ENCODE assay signal across 13 cellular contexts in genomic region chr2:43251171-43251731, GRCh38. TPM values are rescaled to one million over a fixed set of nuclear protein-coding genes. Genes with fewer than 3 reads are reported as not detected.
DNase-seq lines count a peak whose midpoint lies in the region; ATAC-seq and TF ChIP-seq lines count a peak whose summit lies in the region.
"Had no signal": no experiment of that assay in that cellular context is flagged by ENCODE, and none has a peak within 500 bp of the region (broad histone marks: within the 10 kb centered on the region; RNA-seq: fewer than 3 reads in every experiment).

No MANE protein-coding gene starts in this region.

- no peaks in the 10 kb centered on the region for H4K20me1 ChIP-seq in mammary epithelial cell (ENCODE audit: insufficient read depth, low read length)

- peak overlapping the region; percentile 45 for H2AFZ ChIP-seq in mammary epithelial cell (ENCODE audit: low read depth, low read length)

- peak overlapping the region; percentile 0 for H3K27ac ChIP-seq in mammary epithelial cell (ENCODE audit: insufficient read depth, low read depth, low read length)
- peak overlapping the region; percentile 96 for H3K27ac ChIP-seq in stomach smooth muscle (ENCODE audit: low read length)
- H3K27ac ChIP-seq: brain microvascular endothelial cell, WERI-Rb-1 had no signal

- H3K27me3 ChIP-seq in mammary epithelial cell (ENCODE audit: insufficient read depth, low read length), result no peaks in the 10 kb centered on the region
- no peaks in the 10 kb centered on the region for H3K27me3 ChIP-seq in stomach smooth muscle (ENCODE audit: control insufficient read depth in 1 of 2, insufficient read depth in 2 of 2, low read length in 2 of 2)
- H3K27me3 ChIP-seq: brain microvascular endothelial cell had no signal

- WGBS in mammary epithelial cell (ENCODE audit: low coverage, missing lambda C conversion rate), result 46% methylated on average over 5 of the region's 5 CpGs

- H3K36me3 ChIP-seq in mammary epithelial cell (ENCODE audit: insufficient read depth, low read length) (no peaks in the 10 kb centered on the region), stomach smooth muscle (ENCODE audit: control insufficient read depth in 2 of 2, insufficient read depth in 2 of 2, low read length in 2 of 2) (no peaks in the 10 kb centered on the region)
- H3K36me3 ChIP-seq: brain microvascular endothelial cell, WERI-Rb-1 had no signal

- DNase-seq in HFF-Myc (ENCODE audit: extremely low read depth, low read depth) (peak; percentile 70), mammary epithelial cell (peak; percentile 64), iPS-NIHi11 (ENCODE audit: low spot score) (peak; percentile 49), NOMO-1 treated with dmso at 0.1 percent for 144 hours (lab: John Stamatoyannopoulos, UW; ENCODE audit: unreplicated experiment) (no peak)
- DNase-seq in activated naive CD4-positive, alpha-beta T cell treated with anti-CD3 and anti-CD28 coated beads for 36 hours, result no peak
- DNase-seq: brain microvascular endothelial cell, GDM1, naive B cell, NCI-H2029 treated with DMSO at 0.1 percent for 48 hours, WERI-Rb-1 had no signal

- no peak overlapping the region for H3K4me3 Mint-ChIP-seq in activated naive CD4-positive, alpha-beta T cell treated with anti-CD3 and anti-CD28 coated beads for 36 hours
- H3K4me3 Mint-ChIP-seq: naive B cell had no signal

- H3K9me3 ChIP-seq in mammary epithelial cell (replicated peaks; ENCODE audit: insufficient read depth, low read length), result no peaks in the 10 kb centered on the region
- H3K9me3 ChIP-seq in stomach smooth muscle (ENCODE audit: control insufficient read depth in 2 of 2, low read length in 2 of 2), result no peaks in the 10 kb centered on the region

- H3K9me3 Mint-ChIP-seq in activated naive CD4-positive, alpha-beta T cell treated with anti-CD3 and anti-CD28 coated beads for 36 hours, result no peaks in the 10 kb centered on the region
- H3K9me3 Mint-ChIP-seq: naive B cell had no signal

- TF ChIP-seq CTCF in HFF-Myc (IDR thresholded peaks at IDR 0.05; ENCODE audit: low read depth, low read length, missing control alignments) (no peak), mammary epithelial cell (conservative IDR thresholded peaks at IDR 0.05 in 1 of 2, IDR thresholded peaks at IDR 0.05 in 1 of 2; ENCODE audit: extremely low read depth in 1 of 2, insufficient read depth in 1 of 2, low read depth in 1 of 2, low read length in 2 of 2) (no peak)

- in situ Hi-C loops in mammary epithelial cell (cut with MboI; ENCODE audit: low sequenced_read_pairs in 2 of 2), result no loop called here

- ATAC-seq in HG02798 (IDR thresholded peaks at IDR 0.05; ENCODE audit: poor library complexity, unreplicated experiment) (no peak), HG02588 (IDR thresholded peaks at IDR 0.05; ENCODE audit: unreplicated experiment) (no peak)

- H3K79me2 ChIP-seq in mammary epithelial cell (ENCODE audit: insufficient read depth, low read length), result no peaks in the 10 kb centered on the region

- BruUV-seq in mammary epithelial cell (replicated peaks; lab: Mats Ljungman, UMichigan), result TSS peak; percentile 97

- intact Hi-C loops in mammary epithelial cell (cut with micrococcal nuclease), result loop anchor here (2.0 kb wide), 1 partner anchor 234 kb away; no protein-coding TSS in a partner anchor
- intact Hi-C loops in activated naive CD4-positive, alpha-beta T cell treated with anti-CD3 and anti-CD28 coated beads for 36 hours (cut with micrococcal nuclease), result no loop called here

- CTCF ChIA-PET in mammary epithelial cell (lab: Charles Lee; ENCODE audit: low non-redundant PET), result no interaction called here
- CTCF ChIA-PET in activated naive CD4-positive, alpha-beta T cell treated with anti-CD3 and anti-CD28 coated beads for 36 hours (lab: Charles Lee), result interaction anchor here (0.5 to 1.2 kb wide), 3 partner anchors 22 to 306 kb away, joined by 3 to 5 read pairs (median 3); no protein-coding TSS in a partner anchor

- no peak overlapping the region for H3K27ac Mint-ChIP-seq in activated naive CD4-positive, alpha-beta T cell treated with anti-CD3 and anti-CD28 coated beads for 36 hours

- no peaks in the 10 kb centered on the region for H3K27me3 Mint-ChIP-seq in activated naive CD4-positive, alpha-beta T cell treated with anti-CD3 and anti-CD28 coated beads for 36 hours (ENCODE audit: low read depth)
- H3K27me3 Mint-ChIP-seq: naive B cell had no signal

- dilution Hi-C loops in mammary epithelial cell (cut with HindIII; ENCODE audit: low sequenced_read_pairs), result no loop called here

- no peaks in the 10 kb centered on the region for H3K4me1 Mint-ChIP-seq in activated naive CD4-positive, alpha-beta T cell treated with anti-CD3 and anti-CD28 coated beads for 36 hours (ENCODE audit: low read depth)

- H3K4me1 ChIP-seq in mammary epithelial cell (ENCODE audit: insufficient read depth, low read length) (peaks cover 20% of the 10 kb centered on the region), stomach smooth muscle (ENCODE audit: control insufficient read depth, insufficient read depth, low read length) (peaks cover 39% of the 10 kb centered on the region)

- no peak overlapping the region for H3K9ac ChIP-seq in mammary epithelial cell (ENCODE audit: insufficient read depth, low read length)
- H3K9ac ChIP-seq in stomach smooth muscle (ENCODE audit: low read length in 2 of 2), result peak overlapping the region; percentile 46 to 81

- peaks cover 4% of the 10 kb centered on the region for H3K36me3 Mint-ChIP-seq in activated naive CD4-positive, alpha-beta T cell treated with anti-CD3 and anti-CD28 coated beads for 36 hours (ENCODE audit: low read depth)

- H3K4me2 ChIP-seq in mammary epithelial cell (ENCODE audit: insufficient read depth, low read depth, low read length), result peak overlapping the region; percentile 25

- H3K4me3 ChIP-seq in HFF-Myc (replicated peaks; ENCODE audit: low read depth, low read length), result no peak overlapping the region
- H3K4me3 ChIP-seq in mammary epithelial cell (replicated peaks in 1 of 3; ENCODE audit: insufficient read depth in 1 of 3, low read depth in 2 of 3, low read length in 3 of 3), result no peak overlapping the region
- H3K4me3 ChIP-seq in stomach smooth muscle (ENCODE audit: low read length in 2 of 2), result peak overlapping the region in 1 of 2 donors; percentile 54

RNA-seq across cellular contexts. Expression of gene ZFP36L2, which starts 24.8 kb away (rescaled TPM):
- total RNA-seq in mammary epithelial cell, result 100 to 1,000 TPM in 1 of 2 donors, 10 to 100 TPM in 1; 26.3 to 213 TPM
- 35.6 TPM for polyA plus RNA-seq in mammary epithelial cell
- polyA minus RNA-seq in mammary epithelial cell, result 68.7 TPM
- 10 to 100 TPM; 37.3 to 38.4 TPM for total RNA-seq in activated naive CD4-positive, alpha-beta T cell treated with anti-CD3 and anti-CD28 coated beads for 36 hours

Comparison
In these comparisons a context has a peak if more than half of its experiments do, and no peak if none do; other contexts are left out.
1. DNase-seq: peak in HFF-Myc (single experiment), mammary epithelial cell (single experiment) and iPS-NIHi11 (single experiment); none in activated naive CD4-positive, alpha-beta T cell treated with anti-CD3 and anti-CD28 coated beads for 36 hours (single experiment) and NOMO-1 treated with dmso at 0.1 percent for 144 hours (single experiment).